In genomic region chr11:93741882-93742226, GRCh38 we compare ENCODE assay signal across 1 cellular context.
TF ChIP-seq lines count a peak whose summit lies in the region.

No MANE protein-coding gene starts in this region.

TF ChIP-seq in HepG2, 621 proteins besides CTCF, POLR2A, EP300 and RAD21 (continues in another document):
- TF ChIP-seq SYNCRIP (IDR thresholded peaks at IDR 0.05; ENCODE audit: insufficient read depth, low read depth, low read length) (no peak), ARID5B (CRISPR knock-in tag; IDR thresholded peaks at IDR 0.05) (peak; percentile 6; the same call in 1 of the 2 replicates), SAFB2 (CRISPR knock-in tag; IDR thresholded peaks at IDR 0.05; ENCODE audit: borderline replicate concordance, low read depth) (peak; percentile 16; the same call in 1 of the 2 replicates), ZNF280B (CRISPR knock-in tag; IDR thresholded peaks at IDR 0.05; ENCODE audit: borderline replicate concordance) (no peak), HNF4G (IDR thresholded peaks at IDR 0.05; ENCODE audit: borderline replicate concordance, low read depth, low read length) (peak; percentile 74; the same call in 1 of the 2 replicates), HNF4G (CRISPR knock-in tag; IDR thresholded peaks at IDR 0.05; ENCODE audit: borderline replicate concordance, low read depth) (no peak), HIC2 (CRISPR knock-in tag; IDR thresholded peaks at IDR 0.05; ENCODE audit: low read depth) (no peak), PHF21A (CRISPR knock-in tag; IDR thresholded peaks at IDR 0.05) (0 out of 2 replicates have a peak, but pooled peaks have one; percentile 12), ZNF317 (CRISPR knock-in tag; IDR thresholded peaks at IDR 0.05) (no peak), HNF4A (CRISPR knock-in tag; IDR thresholded peaks at IDR 0.05) (peak; percentile 76), KLF6 (CRISPR knock-in tag; IDR thresholded peaks at IDR 0.05) (peak; percentile 1; the same call in 1 of the 2 replicates), SAP130 (CRISPR knock-in tag; IDR thresholded peaks at IDR 0.05; ENCODE audit: low read depth) (peak; percentile 24; the same call in 1 of the 2 replicates), FOXO4 (CRISPR knock-in tag; conservative IDR thresholded peaks at IDR 0.05) (no peak), ZNF737 (CRISPR knock-in tag; IDR thresholded peaks at IDR 0.05; ENCODE audit: borderline replicate concordance) (no peak), GPBP1L1 (CRISPR knock-in tag; IDR thresholded peaks at IDR 0.05) (no peak), BATF2 (CRISPR knock-in tag; IDR thresholded peaks at IDR 0.05) (no peak), BORCS8-MEF2B (CRISPR knock-in tag; IDR thresholded peaks at IDR 0.05) (peak; percentile 9; the same call in 1 of the 2 replicates), ARHGAP35 (CRISPR knock-in tag; IDR thresholded peaks at IDR 0.05; ENCODE audit: borderline replicate concordance) (no peak), TBX3 (IDR thresholded peaks at IDR 0.05; ENCODE audit: borderline replicate concordance) (peak; percentile 68; the same call in 1 of the 2 replicates), NR2F2 (IDR thresholded peaks at IDR 0.05; ENCODE audit: borderline replicate concordance, low read depth) (0 out of 2 replicates have a peak, but pooled peaks have one; percentile 14), PAXIP1 (CRISPR knock-in tag; conservative IDR thresholded peaks at IDR 0.05) (peak; percentile 52; the same call in 1 of the 2 replicates), MED1 (CRISPR knock-in tag; IDR thresholded peaks at IDR 0.05) (0 out of 2 replicates have a peak, but pooled peaks have one; percentile 33), TBX2 (CRISPR knock-in tag; IDR thresholded peaks at IDR 0.05; ENCODE audit: borderline replicate concordance) (peak; percentile 87), ZSCAN9 (CRISPR knock-in tag; IDR thresholded peaks at IDR 0.05; ENCODE audit: borderline replicate concordance) (no peak; the same call in 1 of the 2 replicates), MED13 (CRISPR knock-in tag; IDR thresholded peaks at IDR 0.05) (no peak), CEBPB (IDR thresholded peaks at IDR 0.05; ENCODE audit: borderline replicate concordance, low read depth, low read length) (peak; percentile 95), ZHX1 (CRISPR knock-in tag; IDR thresholded peaks at IDR 0.05; ENCODE audit: low read depth) (0 out of 2 replicates have a peak, but pooled peaks have one; percentile 1), HMGXB4 (CRISPR knock-in tag; IDR thresholded peaks at IDR 0.05; ENCODE audit: borderline replicate concordance in 1 of 2, low read depth in 1 of 2) (peak in 1 of 2 experiments; percentile 6; a peak in 1 of 4 replicates)
